Comparison of ENCODE assay signal across 9 cellular contexts in genomic region chr19:55418185-55418584, GRCh38. TPM values are rescaled to one million over a fixed set of nuclear protein-coding genes. Genes with fewer than 3 reads are reported as not detected.
DNase-seq lines count a peak whose midpoint lies in the region; ATAC-seq lines count a peak whose summit lies in the region.
"Had no signal": no experiment of that assay in that cellular context is flagged by ENCODE, and none has a peak within 500 bp of the region (broad histone marks: within the 10 kb centered on the region; RNA-seq: fewer than 3 reads in every experiment).

No MANE protein-coding gene starts in this region.

- H3K27ac Mint-ChIP-seq in activated naive CD8-positive, alpha-beta T cell treated with anti-CD3 and anti-CD28 coated beads for 36 hours, result no peak overlapping the region
- H3K27ac Mint-ChIP-seq: activated naive CD4-positive, alpha-beta T cell treated with anti-CD3 and anti-CD28 coated beads, Interleukin-2, amount 50 U/mL, for 24 hours had no signal

- H3K4me3 Mint-ChIP-seq in activated naive CD8-positive, alpha-beta T cell treated with anti-CD3 and anti-CD28 coated beads for 36 hours, result no peak overlapping the region
- H3K4me3 Mint-ChIP-seq: activated naive CD4-positive, alpha-beta T cell treated with anti-CD3 and anti-CD28 coated beads, Interleukin-2, amount 50 U/mL, for 24 hours had no signal

- no peaks in the 10 kb centered on the region for H3K9me3 Mint-ChIP-seq in activated naive CD8-positive, alpha-beta T cell treated with anti-CD3 and anti-CD28 coated beads for 36 hours
- H3K9me3 Mint-ChIP-seq: activated naive CD4-positive, alpha-beta T cell treated with anti-CD3 and anti-CD28 coated beads, Interleukin-2, amount 50 U/mL, for 24 hours had no signal

- ATAC-seq in HG03342 (IDR thresholded peaks at IDR 0.05; ENCODE audit: unreplicated experiment), result no peak
- ATAC-seq in HG02623 (IDR thresholded peaks at IDR 0.05; ENCODE audit: unreplicated experiment), result no peak

- H3K36me3 Mint-ChIP-seq in activated naive CD8-positive, alpha-beta T cell treated with anti-CD3 and anti-CD28 coated beads for 36 hours, result no peaks in the 10 kb centered on the region
- H3K36me3 Mint-ChIP-seq: activated naive CD4-positive, alpha-beta T cell treated with anti-CD3 and anti-CD28 coated beads, Interleukin-2, amount 50 U/mL, for 24 hours had no signal

- peaks cover 8% of the 10 kb centered on the region for H3K27me3 Mint-ChIP-seq in activated naive CD8-positive, alpha-beta T cell treated with anti-CD3 and anti-CD28 coated beads for 36 hours
- H3K27me3 Mint-ChIP-seq: activated naive CD4-positive, alpha-beta T cell treated with anti-CD3 and anti-CD28 coated beads, Interleukin-2, amount 50 U/mL, for 24 hours had no signal

- DNase-seq in DMS 273 treated with DMSO at 0.1 percent for 48 hours (lab: John Stamatoyannopoulos, UW), result peak; percentile 26
- peak; percentile 84 for DNase-seq in HuH-7.5 (ENCODE audit: low spot score)
- peak; percentile 91 for DNase-seq in RKO (ENCODE audit: low spot score)
- peak; percentile 44 for DNase-seq in activated naive CD8-positive, alpha-beta T cell treated with anti-CD3 and anti-CD28 coated beads for 36 hours
- DNase-seq in glomerular visceral epithelial cell (ENCODE audit: extremely low spot score), result peak; percentile 80
- DNase-seq in pons (ENCODE audit: low spot score), result peak; percentile 88

- peaks cover 10% of the 10 kb centered on the region for H3K4me1 Mint-ChIP-seq in activated naive CD8-positive, alpha-beta T cell treated with anti-CD3 and anti-CD28 coated beads for 36 hours

RNA-seq across cellular contexts. Expression of gene UBE2S, which starts 10.6 kb away (rescaled TPM):
- total RNA-seq in activated naive CD8-positive, alpha-beta T cell treated with anti-CD3 and anti-CD28 coated beads for 36 hours, result 100 to 1,000 TPM; 323 to 325 TPM

RNA-seq across cellular contexts. Expression of gene SHISA7, which starts 24.9 kb away (rescaled TPM):
- not detected for total RNA-seq in activated naive CD8-positive, alpha-beta T cell treated with anti-CD3 and anti-CD28 coated beads for 36 hours

RNA-seq across cellular contexts. Expression of gene RPL28, which starts 32.5 kb away (rescaled TPM):
- total RNA-seq in activated naive CD8-positive, alpha-beta T cell treated with anti-CD3 and anti-CD28 coated beads for 36 hours, result 1,000 to 10,000 TPM; 2,585 to 2,613 TPM

RNA-seq across cellular contexts. Expression of gene TMEM238, which starts 34.1 kb away (rescaled TPM):
- 10 to 100 TPM; 10.1 to 10.8 TPM for total RNA-seq in activated naive CD8-positive, alpha-beta T cell treated with anti-CD3 and anti-CD28 coated beads for 36 hours

RNA-seq across cellular contexts. Expression of gene TMEM190, which starts 41.6 kb away (rescaled TPM):
- not detected for total RNA-seq in activated naive CD8-positive, alpha-beta T cell treated with anti-CD3 and anti-CD28 coated beads for 36 hours

Comparison
In these comparisons a context has a peak if more than half of its experiments do, and no peak if none do; other contexts are left out.
1. DNase-seq: peak in every context shown above with its lines; median percentile 91 in RKO; 88 in pons; 84 in HuH-7.5; 80 in glomerular visceral epithelial cell; 44 in activated naive CD8-positive, alpha-beta T cell treated with anti-CD3 and anti-CD28 coated beads for 36 hours; 26 in DMS 273 treated with DMSO at 0.1 percent for 48 hours.